Comparison of ENCODE assay signal across 1 cellular context in the genomic region with DNA sequence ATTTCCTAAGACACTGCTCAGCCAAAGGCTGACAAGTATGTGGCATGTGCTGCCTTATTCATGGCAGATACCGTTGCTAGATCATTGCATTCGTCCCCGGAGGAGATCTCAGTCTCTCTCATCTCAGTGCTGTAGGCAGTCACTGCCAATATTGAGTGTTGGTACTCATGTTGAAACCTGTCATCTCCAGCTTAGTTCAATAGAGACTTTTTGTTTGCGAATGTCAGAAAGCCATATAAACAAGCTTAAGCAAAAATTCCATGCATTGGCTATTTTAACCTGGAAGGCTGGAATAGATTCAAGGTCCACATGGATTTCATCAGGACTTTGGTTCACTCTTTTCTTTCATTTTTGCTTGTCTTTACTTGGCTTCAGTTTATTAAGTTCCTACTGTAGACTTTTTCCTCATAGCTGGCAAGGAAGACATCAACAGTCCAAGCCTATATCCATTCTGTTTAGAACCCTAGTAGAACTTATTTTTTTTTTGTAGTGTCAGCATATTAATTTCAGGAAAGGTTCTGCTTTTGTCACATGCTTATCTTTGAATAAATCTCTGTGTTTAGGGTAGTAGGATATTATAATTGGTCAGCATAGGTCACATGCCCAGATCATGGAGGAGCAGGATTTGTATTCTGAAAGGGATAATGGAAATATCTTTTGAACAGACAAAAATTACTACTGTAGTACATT.
TF ChIP-seq lines count a peak whose summit lies in the region.

No MANE protein-coding gene starts in this region.

TF ChIP-seq in HepG2, 621 proteins besides CTCF, POLR2A, EP300 and RAD21 (continued from another document and continues in another):
- TF ChIP-seq, protein P1, sequence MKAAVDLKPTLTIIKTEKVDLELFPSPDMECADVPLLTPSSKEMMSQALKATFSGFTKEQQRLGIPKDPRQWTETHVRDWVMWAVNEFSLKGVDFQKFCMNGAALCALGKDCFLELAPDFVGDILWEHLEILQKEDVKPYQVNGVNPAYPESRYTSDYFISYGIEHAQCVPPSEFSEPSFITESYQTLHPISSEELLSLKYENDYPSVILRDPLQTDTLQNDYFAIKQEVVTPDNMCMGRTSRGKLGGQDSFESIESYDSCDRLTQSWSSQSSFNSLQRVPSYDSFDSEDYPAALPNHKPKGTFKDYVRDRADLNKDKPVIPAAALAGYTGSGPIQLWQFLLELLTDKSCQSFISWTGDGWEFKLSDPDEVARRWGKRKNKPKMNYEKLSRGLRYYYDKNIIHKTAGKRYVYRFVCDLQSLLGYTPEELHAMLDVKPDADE (CRISPR knock-in tag; IDR thresholded peaks at IDR 0.05), result no peak
- TF ChIP-seq NCOA2 (CRISPR knock-in tag; IDR thresholded peaks at IDR 0.05), result peak; percentile 68
- no peak for TF ChIP-seq GZF1 (CRISPR knock-in tag; IDR thresholded peaks at IDR 0.05)
- no peak for TF ChIP-seq YEATS4 (CRISPR knock-in tag; IDR thresholded peaks at IDR 0.05; ENCODE audit: borderline replicate concordance)
- TF ChIP-seq SATB2 (CRISPR knock-in tag; IDR thresholded peaks at IDR 0.05), result no peak
- TF ChIP-seq, protein P2, sequence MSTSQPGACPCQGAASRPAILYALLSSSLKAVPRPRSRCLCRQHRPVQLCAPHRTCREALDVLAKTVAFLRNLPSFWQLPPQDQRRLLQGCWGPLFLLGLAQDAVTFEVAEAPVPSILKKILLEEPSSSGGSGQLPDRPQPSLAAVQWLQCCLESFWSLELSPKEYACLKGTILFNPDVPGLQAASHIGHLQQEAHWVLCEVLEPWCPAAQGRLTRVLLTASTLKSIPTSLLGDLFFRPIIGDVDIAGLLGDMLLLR (CRISPR knock-in tag; IDR thresholded peaks at IDR 0.05), result no peak
- no peak for TF ChIP-seq XBP1 (CRISPR knock-in tag; IDR thresholded peaks at IDR 0.05)
- TF ChIP-seq ZNF552 (CRISPR knock-in tag; IDR thresholded peaks at IDR 0.05; ENCODE audit: borderline replicate concordance), result no peak
- TF ChIP-seq GABPB1 (CRISPR knock-in tag; IDR thresholded peaks at IDR 0.05), result no peak
- TF ChIP-seq PITX1 (CRISPR knock-in tag; IDR thresholded peaks at IDR 0.05), result peak; percentile 60; the same call in 1 of the 2 replicates
- no peak for TF ChIP-seq SPEN (CRISPR knock-in tag; IDR thresholded peaks at IDR 0.05; ENCODE audit: low read depth)
- TF ChIP-seq ZNF331 (CRISPR knock-in tag; IDR thresholded peaks at IDR 0.05), result peak; percentile 47; the same call in 1 of the 2 replicates
- no peak for TF ChIP-seq GFI1 (CRISPR knock-in tag; IDR thresholded peaks at IDR 0.05; ENCODE audit: borderline replicate concordance)
- TF ChIP-seq RFXANK (CRISPR knock-in tag; IDR thresholded peaks at IDR 0.05), result no peak
- TF ChIP-seq FOXC1 (CRISPR knock-in tag; IDR thresholded peaks at IDR 0.05; ENCODE audit: borderline replicate concordance), result no peak
- TF ChIP-seq ZSCAN9 (CRISPR knock-in tag; IDR thresholded peaks at IDR 0.05; ENCODE audit: borderline replicate concordance), result no peak
- TF ChIP-seq, protein P3, sequence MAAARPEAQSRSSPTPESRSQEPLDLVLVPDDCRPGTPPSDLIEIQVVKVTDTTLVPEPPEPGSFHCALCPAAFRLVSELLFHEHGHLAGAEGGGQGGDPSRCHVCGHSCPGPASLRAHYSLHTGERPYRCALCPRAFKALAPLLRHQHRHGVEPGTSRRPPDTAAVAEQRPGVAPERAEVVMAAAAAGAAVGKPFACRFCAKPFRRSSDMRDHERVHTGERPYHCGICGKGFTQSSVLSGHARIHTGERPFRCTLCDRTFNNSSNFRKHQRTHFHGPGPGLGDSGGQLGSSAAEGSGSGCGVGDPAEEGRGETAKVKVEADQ (CRISPR knock-in tag; IDR thresholded peaks at IDR 0.05; ENCODE audit: borderline replicate concordance), result no peak
- TF ChIP-seq FOXP1 (IDR thresholded peaks at IDR 0.05), result no peak
- TF ChIP-seq FOXP1 (CRISPR knock-in tag; IDR thresholded peaks at IDR 0.05), result peak; percentile 47; the same call in 1 of the 2 replicates
- no peak for TF ChIP-seq ZNF543 (CRISPR knock-in tag; IDR thresholded peaks at IDR 0.05)
- TF ChIP-seq ZNF761 (CRISPR knock-in tag; conservative IDR thresholded peaks at IDR 0.05), result no peak
- no peak for TF ChIP-seq ZNF446 (CRISPR knock-in tag; IDR thresholded peaks at IDR 0.05)
- no peak for TF ChIP-seq ZNF557 (CRISPR knock-in tag; IDR thresholded peaks at IDR 0.05)
- TF ChIP-seq, protein P4, sequence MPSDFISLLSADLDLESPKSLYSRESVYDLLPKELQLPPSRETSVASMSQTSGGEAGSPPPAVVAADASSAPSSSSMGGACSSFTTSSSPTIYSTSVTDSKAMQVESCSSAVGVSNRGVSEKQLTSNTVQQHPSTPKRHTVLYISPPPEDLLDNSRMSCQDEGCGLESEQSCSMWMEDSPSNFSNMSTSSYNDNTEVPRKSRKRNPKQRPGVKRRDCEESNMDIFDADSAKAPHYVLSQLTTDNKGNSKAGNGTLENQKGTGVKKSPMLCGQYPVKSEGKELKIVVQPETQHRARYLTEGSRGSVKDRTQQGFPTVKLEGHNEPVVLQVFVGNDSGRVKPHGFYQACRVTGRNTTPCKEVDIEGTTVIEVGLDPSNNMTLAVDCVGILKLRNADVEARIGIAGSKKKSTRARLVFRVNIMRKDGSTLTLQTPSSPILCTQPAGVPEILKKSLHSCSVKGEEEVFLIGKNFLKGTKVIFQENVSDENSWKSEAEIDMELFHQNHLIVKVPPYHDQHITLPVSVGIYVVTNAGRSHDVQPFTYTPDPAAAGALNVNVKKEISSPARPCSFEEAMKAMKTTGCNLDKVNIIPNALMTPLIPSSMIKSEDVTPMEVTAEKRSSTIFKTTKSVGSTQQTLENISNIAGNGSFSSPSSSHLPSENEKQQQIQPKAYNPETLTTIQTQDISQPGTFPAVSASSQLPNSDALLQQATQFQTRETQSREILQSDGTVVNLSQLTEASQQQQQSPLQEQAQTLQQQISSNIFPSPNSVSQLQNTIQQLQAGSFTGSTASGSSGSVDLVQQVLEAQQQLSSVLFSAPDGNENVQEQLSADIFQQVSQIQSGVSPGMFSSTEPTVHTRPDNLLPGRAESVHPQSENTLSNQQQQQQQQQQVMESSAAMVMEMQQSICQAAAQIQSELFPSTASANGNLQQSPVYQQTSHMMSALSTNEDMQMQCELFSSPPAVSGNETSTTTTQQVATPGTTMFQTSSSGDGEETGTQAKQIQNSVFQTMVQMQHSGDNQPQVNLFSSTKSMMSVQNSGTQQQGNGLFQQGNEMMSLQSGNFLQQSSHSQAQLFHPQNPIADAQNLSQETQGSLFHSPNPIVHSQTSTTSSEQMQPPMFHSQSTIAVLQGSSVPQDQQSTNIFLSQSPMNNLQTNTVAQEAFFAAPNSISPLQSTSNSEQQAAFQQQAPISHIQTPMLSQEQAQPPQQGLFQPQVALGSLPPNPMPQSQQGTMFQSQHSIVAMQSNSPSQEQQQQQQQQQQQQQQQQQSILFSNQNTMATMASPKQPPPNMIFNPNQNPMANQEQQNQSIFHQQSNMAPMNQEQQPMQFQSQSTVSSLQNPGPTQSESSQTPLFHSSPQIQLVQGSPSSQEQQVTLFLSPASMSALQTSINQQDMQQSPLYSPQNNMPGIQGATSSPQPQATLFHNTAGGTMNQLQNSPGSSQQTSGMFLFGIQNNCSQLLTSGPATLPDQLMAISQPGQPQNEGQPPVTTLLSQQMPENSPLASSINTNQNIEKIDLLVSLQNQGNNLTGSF (CRISPR knock-in tag; IDR thresholded peaks at IDR 0.05), result no peak
- TF ChIP-seq MAZ (IDR thresholded peaks at IDR 0.05; ENCODE audit: borderline replicate concordance, low read depth, low read length), result no peak
- TF ChIP-seq MAZ (CRISPR knock-in tag; IDR thresholded peaks at IDR 0.05; ENCODE audit: low read depth), result no peak
- TF ChIP-seq CSRNP1 (CRISPR knock-in tag; IDR thresholded peaks at IDR 0.05), result no peak
- no peak for TF ChIP-seq ZNF501 (CRISPR knock-in tag; IDR thresholded peaks at IDR 0.05)
- no peak for TF ChIP-seq CREB3 (CRISPR knock-in tag; IDR thresholded peaks at IDR 0.05)
- no peak for TF ChIP-seq POGK (CRISPR knock-in tag; conservative IDR thresholded peaks at IDR 0.05)
- 0 out of 2 replicates have a peak, but pooled peaks have one; percentile 37 for TF ChIP-seq RCOR2 (CRISPR knock-in tag; IDR thresholded peaks at IDR 0.05)
- TF ChIP-seq HMG20B (CRISPR knock-in tag; conservative IDR thresholded peaks at IDR 0.05), result no peak
- TF ChIP-seq MBNL3 (CRISPR knock-in tag; conservative IDR thresholded peaks at IDR 0.05), result no peak
- no peak for TF ChIP-seq SALL2 (CRISPR knock-in tag; IDR thresholded peaks at IDR 0.05)
- TF ChIP-seq HNF1A (IDR thresholded peaks at IDR 0.05; ENCODE audit: low read depth), result no peak
- TF ChIP-seq HNF1A (CRISPR knock-in tag; IDR thresholded peaks at IDR 0.05; ENCODE audit: borderline replicate concordance), result no peak
- TF ChIP-seq NFE2L1 (CRISPR knock-in tag; IDR thresholded peaks at IDR 0.05; ENCODE audit: borderline replicate concordance), result no peak
- TF ChIP-seq ZXDC (CRISPR knock-in tag; IDR thresholded peaks at IDR 0.05), result no peak
- peak; percentile 85; the same call in 2 of the 3 replicates for TF ChIP-seq MXI1 (IDR thresholded peaks at IDR 0.05; ENCODE audit: borderline replicate concordance, low read depth, low read length)
